ENCODE assay signal across 21 cellular contexts in genomic region chr19:14054099-14054498, GRCh38. TPM values are rescaled to one million over a fixed set of nuclear protein-coding genes. Genes with fewer than 3 reads are reported as not detected.
DNase-seq lines count a peak whose midpoint lies in the region; ATAC-seq and TF ChIP-seq lines count a peak whose summit lies in the region.
"Had no signal": no experiment of that assay in that cellular context is flagged by ENCODE, and none has a peak within 500 bp of the region (broad histone marks: within the 10 kb centered on the region; RNA-seq: fewer than 3 reads in every experiment).

No MANE protein-coding gene starts in this region.

- H3K27ac Mint-ChIP-seq in activated naive CD4-positive, alpha-beta T cell treated with anti-CD3 and anti-CD28 coated beads, Interleukin-2, amount 50 U/mL, for 24 hours = peak overlapping the region; percentile 86
- peak overlapping the region in 1 of 2 donors; percentile 71 for H3K27ac Mint-ChIP-seq in activated naive CD4-positive, alpha-beta T cell treated with anti-CD3 and anti-CD28 coated beads, Interleukin-2, amount 50 U/mL, for 72 hours
- peak overlapping the region; percentile 3 for H3K27ac Mint-ChIP-seq in activated T-helper 17 cell treated with anti-CD3 and anti-CD28 coated beads, Interleukin-2, amount 50 U/mL, for 72 hours
- H3K27ac Mint-ChIP-seq in nephron progenitor cell (peak overlapping the region; percentile 82), mesothelial cell of epicardium (no peak overlapping the region)

- H3K9me3 Mint-ChIP-seq in activated naive CD4-positive, alpha-beta T cell treated with anti-CD3 and anti-CD28 coated beads, Interleukin-2, amount 50 U/mL, for 24 hours = no peaks in the 10 kb centered on the region
- H3K9me3 Mint-ChIP-seq in activated naive CD4-positive, alpha-beta T cell treated with anti-CD3 and anti-CD28 coated beads, Interleukin-2, amount 50 U/mL, for 72 hours = peaks cover 0 to 4% of the 10 kb centered on the region in 2 donors
- H3K9me3 Mint-ChIP-seq in activated T-helper 17 cell treated with anti-CD3 and anti-CD28 coated beads, Interleukin-2, amount 50 U/mL, for 72 hours = no peaks in the 10 kb centered on the region
- H3K9me3 Mint-ChIP-seq in nephron progenitor cell (no peaks in the 10 kb centered on the region), mesothelial cell of epicardium (no peaks in the 10 kb centered on the region)
- H3K9me3 Mint-ChIP-seq: H9 had no signal

- TF ChIP-seq CTCF in nephron progenitor cell (IDR thresholded peaks at IDR 0.05) = no peak
- TF ChIP-seq CTCF in mesothelial cell of epicardium (IDR thresholded peaks at IDR 0.05; ENCODE audit: unreplicated experiment) = no peak

- no peak for ATAC-seq in activated naive CD4-positive, alpha-beta T cell treated with anti-CD3 and anti-CD28 coated beads, Interleukin-2, amount 50 U/mL, for 72 hours
- no peak for ATAC-seq in activated T-helper 17 cell treated with anti-CD3 and anti-CD28 coated beads, Interleukin-2, amount 50 U/mL, for 72 hours (replicated peaks)
- no peak for ATAC-seq in GM19035 (IDR thresholded peaks at IDR 0.05; ENCODE audit: unreplicated experiment)
- ATAC-seq: GM12878, HepG2 had no signal

- H3K36me3 Mint-ChIP-seq in activated naive CD4-positive, alpha-beta T cell treated with anti-CD3 and anti-CD28 coated beads, Interleukin-2, amount 50 U/mL, for 24 hours = peaks cover 14% of the 10 kb centered on the region
- H3K36me3 Mint-ChIP-seq in activated naive CD4-positive, alpha-beta T cell treated with anti-CD3 and anti-CD28 coated beads, Interleukin-2, amount 50 U/mL, for 72 hours = peaks cover 11 to 22% of the 10 kb centered on the region in 2 donors
- peaks cover 40% of the 10 kb centered on the region for H3K36me3 Mint-ChIP-seq in activated T-helper 17 cell treated with anti-CD3 and anti-CD28 coated beads, Interleukin-2, amount 50 U/mL, for 72 hours (ENCODE audit: low read depth)
- H3K36me3 Mint-ChIP-seq in nephron progenitor cell (ENCODE audit: low read depth) (peaks cover 5% of the 10 kb centered on the region), mesothelial cell of epicardium (peaks cover 8% of the 10 kb centered on the region)

- no peak for DNase-seq in activated naive CD4-positive, alpha-beta T cell treated with anti-CD3 and anti-CD28 coated beads, Interleukin-2, amount 50 U/mL, for 72 hours (ENCODE audit: low spot score in 2 of 2)
- DNase-seq in nephron progenitor cell = no peak
- no peak for DNase-seq in mesothelial cell of epicardium (ENCODE audit: low spot score in 2 of 2, unreplicated experiment in 2 of 2)
- no peak for DNase-seq in SHP77 (lab: John Stamatoyannopoulos, UW)
- no peak for DNase-seq in NCI-H1048 (lab: John Stamatoyannopoulos, UW)
- DNase-seq: DND-41, GM23248, H9, KBM-7, MM.1S, NCI-H1092, NCI-H1436, NCI-H1930, SIG-M5 had no signal

- peaks cover 17% of the 10 kb centered on the region for H3K4me1 Mint-ChIP-seq in activated naive CD4-positive, alpha-beta T cell treated with anti-CD3 and anti-CD28 coated beads, Interleukin-2, amount 50 U/mL, for 24 hours
- H3K4me1 Mint-ChIP-seq in activated T-helper 17 cell treated with anti-CD3 and anti-CD28 coated beads, Interleukin-2, amount 50 U/mL, for 72 hours = peaks cover 8% of the 10 kb centered on the region
- peaks cover 6% of the 10 kb centered on the region for H3K4me1 Mint-ChIP-seq in nephron progenitor cell
- H3K4me1 Mint-ChIP-seq in mesothelial cell of epicardium = peaks cover 3% of the 10 kb centered on the region

- peaks cover 14% of the 10 kb centered on the region for H3K27me3 Mint-ChIP-seq in activated naive CD4-positive, alpha-beta T cell treated with anti-CD3 and anti-CD28 coated beads, Interleukin-2, amount 50 U/mL, for 24 hours
- peaks cover 11% of the 10 kb centered on the region for H3K27me3 Mint-ChIP-seq in activated T-helper 17 cell treated with anti-CD3 and anti-CD28 coated beads, Interleukin-2, amount 50 U/mL, for 72 hours
- peaks cover 63% of the 10 kb centered on the region for H3K27me3 Mint-ChIP-seq in nephron progenitor cell (ENCODE audit: low read depth, poor library complexity)
- peaks cover 39% of the 10 kb centered on the region for H3K27me3 Mint-ChIP-seq in mesothelial cell of epicardium (ENCODE audit: low read depth)

- H3K4me3 Mint-ChIP-seq in activated naive CD4-positive, alpha-beta T cell treated with anti-CD3 and anti-CD28 coated beads, Interleukin-2, amount 50 U/mL, for 24 hours = no peak overlapping the region
- no peak overlapping the region for H3K4me3 Mint-ChIP-seq in activated T-helper 17 cell treated with anti-CD3 and anti-CD28 coated beads, Interleukin-2, amount 50 U/mL, for 72 hours
- H3K4me3 Mint-ChIP-seq in nephron progenitor cell = no peak overlapping the region
- H3K4me3 Mint-ChIP-seq in mesothelial cell of epicardium = no peak overlapping the region
- H3K4me3 Mint-ChIP-seq: H9 had no signal

RNA-seq across cellular contexts. Expression of gene PALM3, which starts 7.8 kb away (rescaled TPM):
- not detected for total RNA-seq in activated naive CD4-positive, alpha-beta T cell treated with anti-CD3 and anti-CD28 coated beads, Interleukin-2, amount 50 U/mL, for 72 hours
- total RNA-seq in activated T-helper 17 cell treated with anti-CD3 and anti-CD28 coated beads, Interleukin-2, amount 50 U/mL, for 72 hours = not detected
- total RNA-seq in mesothelial cell of epicardium = 2.0 to 2.4 TPM (median 2.3 TPM) in 3 replicates
- total RNA-seq: GM12878, GM23248, NCI-H460 had no signal

RNA-seq across cellular contexts. Expression of gene MISP3, which starts 18.5 kb away (rescaled TPM):
- 1 to 10 TPM; 1.2 to 4.2 TPM for total RNA-seq in activated naive CD4-positive, alpha-beta T cell treated with anti-CD3 and anti-CD28 coated beads, Interleukin-2, amount 50 U/mL, for 72 hours
- total RNA-seq in activated T-helper 17 cell treated with anti-CD3 and anti-CD28 coated beads, Interleukin-2, amount 50 U/mL, for 72 hours = 1 to 10 TPM; 1.5 to 4.1 TPM
- total RNA-seq in mesothelial cell of epicardium = 0.81 to 1.3 TPM (median 0.98 TPM) in 3 replicates

RNA-seq across cellular contexts. Expression of gene IL27RA, which starts 22.5 kb away (rescaled TPM):
- 10 to 100 TPM; 59.6 to 68.0 TPM for total RNA-seq in activated naive CD4-positive, alpha-beta T cell treated with anti-CD3 and anti-CD28 coated beads, Interleukin-2, amount 50 U/mL, for 72 hours
- total RNA-seq in activated T-helper 17 cell treated with anti-CD3 and anti-CD28 coated beads, Interleukin-2, amount 50 U/mL, for 72 hours = 10 to 100 TPM; 52.1 to 53.9 TPM
- 6.2 to 6.6 TPM (median 6.5 TPM) in 3 replicates for total RNA-seq in mesothelial cell of epicardium

RNA-seq across cellular contexts. Expression of gene RLN3, which starts 26.2 kb away (rescaled TPM):
- not detected for total RNA-seq in activated naive CD4-positive, alpha-beta T cell treated with anti-CD3 and anti-CD28 coated beads, Interleukin-2, amount 50 U/mL, for 72 hours
- not detected for total RNA-seq in activated T-helper 17 cell treated with anti-CD3 and anti-CD28 coated beads, Interleukin-2, amount 50 U/mL, for 72 hours
- total RNA-seq in mesothelial cell of epicardium = not detected in 3 replicates
- total RNA-seq: GM12878, GM23248, H9, HepG2, HT-29, NCI-H460 had no signal

RNA-seq across cellular contexts. Expression of gene C19orf67, which starts 31.5 kb away (rescaled TPM):
- total RNA-seq in activated naive CD4-positive, alpha-beta T cell treated with anti-CD3 and anti-CD28 coated beads, Interleukin-2, amount 50 U/mL, for 72 hours = not detected
- under 1 TPM in 1 of 2 donors, not detected in 1; 0.42 TPM for total RNA-seq in activated T-helper 17 cell treated with anti-CD3 and anti-CD28 coated beads, Interleukin-2, amount 50 U/mL, for 72 hours
- 0.45 to 0.90 TPM (median 0.58 TPM) in 3 replicates for total RNA-seq in mesothelial cell of epicardium
- total RNA-seq: GM12878, GM23248, HT-29, NCI-H460 had no signal
